ENCODE assay signal across 1 cellular context in the genomic region with DNA sequence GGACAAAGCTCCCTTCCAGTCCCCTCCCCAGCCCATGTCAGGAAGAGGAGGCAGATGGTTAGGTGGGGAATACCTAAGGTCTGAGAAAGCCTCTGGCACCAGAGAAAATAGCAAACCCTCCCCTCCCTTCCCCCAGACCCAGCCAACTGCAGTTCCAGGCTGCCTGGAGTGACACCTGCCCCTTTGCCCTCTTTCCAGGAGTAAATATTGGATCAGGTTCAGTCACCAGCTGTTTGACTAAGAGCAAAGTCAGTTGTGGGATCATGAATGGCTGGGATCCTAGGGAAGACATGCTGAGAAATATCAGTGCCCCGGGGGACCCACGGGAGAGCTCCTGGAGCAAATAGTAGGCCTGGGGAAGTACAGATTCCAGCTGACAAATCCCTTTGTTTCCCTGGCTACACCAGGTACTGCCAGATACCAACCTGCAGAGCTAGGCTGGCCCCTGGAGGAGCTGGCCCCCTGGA.
TF ChIP-seq lines count a peak whose summit lies in the region.

No MANE protein-coding gene starts in this region.

TF ChIP-seq in HepG2, 621 proteins besides CTCF, POLR2A, EP300 and RAD21 (continued from another document and continues in another):
- TF ChIP-seq ZNF318 (CRISPR knock-in tag; IDR thresholded peaks at IDR 0.05), result no peak
- TF ChIP-seq CEBPB (IDR thresholded peaks at IDR 0.05; ENCODE audit: borderline replicate concordance, low read depth, low read length), result no peak
- no peak for TF ChIP-seq JARID2 (CRISPR knock-in tag; IDR thresholded peaks at IDR 0.05; ENCODE audit: insufficient replicate concordance)
- TF ChIP-seq, protein P1, sequence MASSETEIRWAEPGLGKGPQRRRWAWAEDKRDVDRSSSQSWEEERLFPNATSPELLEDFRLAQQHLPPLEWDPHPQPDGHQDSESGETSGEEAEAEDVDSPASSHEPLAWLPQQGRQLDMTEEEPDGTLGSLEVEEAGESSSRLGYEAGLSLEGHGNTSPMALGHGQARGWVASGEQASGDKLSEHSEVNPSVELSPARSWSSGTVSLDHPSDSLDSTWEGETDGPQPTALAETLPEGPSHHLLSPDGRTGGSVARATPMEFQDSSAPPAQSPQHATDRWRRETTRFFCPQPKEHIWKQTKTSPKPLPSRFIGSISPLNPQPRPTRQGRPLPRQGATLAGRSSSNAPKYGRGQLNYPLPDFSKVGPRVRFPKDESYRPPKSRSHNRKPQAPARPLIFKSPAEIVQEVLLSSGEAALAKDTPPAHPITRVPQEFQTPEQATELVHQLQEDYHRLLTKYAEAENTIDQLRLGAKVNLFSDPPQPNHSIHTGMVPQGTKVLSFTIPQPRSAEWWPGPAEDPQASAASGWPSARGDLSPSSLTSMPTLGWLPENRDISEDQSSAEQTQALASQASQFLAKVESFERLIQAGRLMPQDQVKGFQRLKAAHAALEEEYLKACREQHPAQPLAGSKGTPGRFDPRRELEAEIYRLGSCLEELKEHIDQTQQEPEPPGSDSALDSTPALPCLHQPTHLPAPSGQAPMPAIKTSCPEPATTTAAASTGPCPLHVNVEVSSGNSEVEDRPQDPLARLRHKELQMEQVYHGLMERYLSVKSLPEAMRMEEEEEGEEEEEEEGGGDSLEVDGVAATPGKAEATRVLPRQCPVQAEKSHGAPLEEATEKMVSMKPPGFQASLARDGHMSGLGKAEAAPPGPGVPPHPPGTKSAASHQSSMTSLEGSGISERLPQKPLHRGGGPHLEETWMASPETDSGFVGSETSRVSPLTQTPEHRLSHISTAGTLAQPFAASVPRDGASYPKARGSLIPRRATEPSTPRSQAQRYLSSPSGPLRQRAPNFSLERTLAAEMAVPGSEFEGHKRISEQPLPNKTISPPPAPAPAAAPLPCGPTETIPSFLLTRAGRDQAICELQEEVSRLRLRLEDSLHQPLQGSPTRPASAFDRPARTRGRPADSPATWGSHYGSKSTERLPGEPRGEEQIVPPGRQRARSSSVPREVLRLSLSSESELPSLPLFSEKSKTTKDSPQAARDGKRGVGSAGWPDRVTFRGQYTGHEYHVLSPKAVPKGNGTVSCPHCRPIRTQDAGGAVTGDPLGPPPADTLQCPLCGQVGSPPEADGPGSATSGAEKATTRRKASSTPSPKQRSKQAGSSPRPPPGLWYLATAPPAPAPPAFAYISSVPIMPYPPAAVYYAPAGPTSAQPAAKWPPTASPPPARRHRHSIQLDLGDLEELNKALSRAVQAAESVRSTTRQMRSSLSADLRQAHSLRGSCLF (CRISPR knock-in tag; IDR thresholded peaks at IDR 0.05; ENCODE audit: borderline replicate concordance), result no peak
- no peak for TF ChIP-seq ZNF274 (CRISPR knock-in tag; IDR thresholded peaks at IDR 0.05)
- TF ChIP-seq, protein P2, sequence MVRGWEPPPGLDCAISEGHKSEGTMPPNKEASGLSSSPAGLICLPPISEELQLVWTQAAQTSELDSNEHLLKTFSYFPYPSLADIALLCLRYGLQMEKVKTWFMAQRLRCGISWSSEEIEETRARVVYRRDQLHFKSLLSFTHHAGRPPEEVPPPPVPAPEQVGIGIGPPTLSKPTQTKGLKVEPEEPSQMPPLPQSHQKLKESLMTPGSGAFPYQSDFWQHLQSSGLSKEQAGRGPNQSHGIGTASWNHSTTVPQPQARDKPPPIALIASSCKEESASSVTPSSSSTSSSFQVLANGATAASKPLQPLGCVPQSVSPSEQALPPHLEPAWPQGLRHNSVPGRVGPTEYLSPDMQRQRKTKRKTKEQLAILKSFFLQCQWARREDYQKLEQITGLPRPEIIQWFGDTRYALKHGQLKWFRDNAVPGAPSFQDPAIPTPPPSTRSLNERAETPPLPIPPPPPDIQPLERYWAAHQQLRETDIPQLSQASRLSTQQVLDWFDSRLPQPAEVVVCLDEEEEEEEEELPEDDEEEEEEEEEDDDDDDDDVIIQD (CRISPR knock-in tag; IDR thresholded peaks at IDR 0.05; ENCODE audit: low read depth), result peak; percentile 23; the same call in 1 of the 2 replicates
- TF ChIP-seq, protein P3, sequence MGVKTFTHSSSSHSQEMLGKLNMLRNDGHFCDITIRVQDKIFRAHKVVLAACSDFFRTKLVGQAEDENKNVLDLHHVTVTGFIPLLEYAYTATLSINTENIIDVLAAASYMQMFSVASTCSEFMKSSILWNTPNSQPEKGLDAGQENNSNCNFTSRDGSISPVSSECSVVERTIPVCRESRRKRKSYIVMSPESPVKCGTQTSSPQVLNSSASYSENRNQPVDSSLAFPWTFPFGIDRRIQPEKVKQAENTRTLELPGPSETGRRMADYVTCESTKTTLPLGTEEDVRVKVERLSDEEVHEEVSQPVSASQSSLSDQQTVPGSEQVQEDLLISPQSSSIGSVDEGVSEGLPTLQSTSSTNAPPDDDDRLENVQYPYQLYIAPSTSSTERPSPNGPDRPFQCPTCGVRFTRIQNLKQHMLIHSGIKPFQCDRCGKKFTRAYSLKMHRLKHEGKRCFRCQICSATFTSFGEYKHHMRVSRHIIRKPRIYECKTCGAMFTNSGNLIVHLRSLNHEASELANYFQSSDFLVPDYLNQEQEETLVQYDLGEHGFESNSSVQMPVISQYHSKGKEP (CRISPR knock-in tag; IDR thresholded peaks at IDR 0.05), result no peak
- no peak for TF ChIP-seq ZBTB1 (CRISPR knock-in tag; IDR thresholded peaks at IDR 0.05; ENCODE audit: borderline replicate concordance)
- no peak for TF ChIP-seq YEATS4 (CRISPR knock-in tag; IDR thresholded peaks at IDR 0.05; ENCODE audit: borderline replicate concordance)
- TF ChIP-seq MED1 (CRISPR knock-in tag; IDR thresholded peaks at IDR 0.05), result peak; percentile 47
- TF ChIP-seq KLF16 (CRISPR knock-in tag; IDR thresholded peaks at IDR 0.05), result 0 out of 4 replicates have a peak, but pooled peaks of 1 of the 2 experiments have one; percentile 17
- TF ChIP-seq ZC3H4 (CRISPR knock-in tag; IDR thresholded peaks at IDR 0.05; ENCODE audit: borderline replicate concordance), result no peak
- peak; percentile 78; the same call in 1 of the 2 replicates for TF ChIP-seq ZNF281 (CRISPR knock-in tag; IDR thresholded peaks at IDR 0.05; ENCODE audit: borderline replicate concordance)
- TF ChIP-seq ZNF230 (CRISPR knock-in tag; IDR thresholded peaks at IDR 0.05), result no peak
- no peak for TF ChIP-seq ZNF710 (CRISPR knock-in tag; IDR thresholded peaks at IDR 0.05; ENCODE audit: borderline replicate concordance)
- TF ChIP-seq ZNF780A (CRISPR knock-in tag; IDR thresholded peaks at IDR 0.05), result no peak
- TF ChIP-seq CBX5 (CRISPR knock-in tag; IDR thresholded peaks at IDR 0.05; ENCODE audit: borderline replicate concordance), result 0 out of 2 replicates have a peak, but pooled peaks have one; percentile 23
- TF ChIP-seq ZMYM3 (CRISPR knock-in tag; IDR thresholded peaks at IDR 0.05), result peak; percentile 67; the same call in 1 of the 2 replicates
- no peak for TF ChIP-seq ZNF713 (CRISPR knock-in tag; IDR thresholded peaks at IDR 0.05)
- TF ChIP-seq CHD4 (IDR thresholded peaks at IDR 0.05; ENCODE audit: borderline replicate concordance, low read length), result no peak
- TF ChIP-seq ZNF44 (CRISPR knock-in tag; IDR thresholded peaks at IDR 0.05), result no peak; the same call in 1 of the 2 replicates
- TF ChIP-seq ZBTB8A (CRISPR knock-in tag; IDR thresholded peaks at IDR 0.05; ENCODE audit: borderline replicate concordance, low read depth), result no peak
- 0 out of 2 replicates have a peak, but pooled peaks have one; percentile 49 for TF ChIP-seq ELF1 (CRISPR knock-in tag; IDR thresholded peaks at IDR 0.05)
- no peak for TF ChIP-seq CREB1 (IDR thresholded peaks at IDR 0.05)
- no peak for TF ChIP-seq CREB1 (CRISPR knock-in tag; IDR thresholded peaks at IDR 0.05)
- no peak for TF ChIP-seq ZNF207 (IDR thresholded peaks at IDR 0.05; ENCODE audit: borderline replicate concordance)
- TF ChIP-seq, protein P4, sequence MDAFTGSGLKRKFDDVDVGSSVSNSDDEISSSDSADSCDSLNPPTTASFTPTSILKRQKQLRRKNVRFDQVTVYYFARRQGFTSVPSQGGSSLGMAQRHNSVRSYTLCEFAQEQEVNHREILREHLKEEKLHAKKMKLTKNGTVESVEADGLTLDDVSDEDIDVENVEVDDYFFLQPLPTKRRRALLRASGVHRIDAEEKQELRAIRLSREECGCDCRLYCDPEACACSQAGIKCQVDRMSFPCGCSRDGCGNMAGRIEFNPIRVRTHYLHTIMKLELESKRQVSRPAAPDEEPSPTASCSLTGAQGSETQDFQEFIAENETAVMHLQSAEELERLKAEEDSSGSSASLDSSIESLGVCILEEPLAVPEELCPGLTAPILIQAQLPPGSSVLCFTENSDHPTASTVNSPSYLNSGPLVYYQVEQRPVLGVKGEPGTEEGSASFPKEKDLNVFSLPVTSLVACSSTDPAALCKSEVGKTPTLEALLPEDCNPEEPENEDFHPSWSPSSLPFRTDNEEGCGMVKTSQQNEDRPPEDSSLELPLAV (CRISPR knock-in tag; conservative IDR thresholded peaks at IDR 0.05; ENCODE audit: low read depth), result no peak
- no peak for TF ChIP-seq CBX2 (IDR thresholded peaks at IDR 0.05; ENCODE audit: low read depth, low read length)
- TF ChIP-seq CBX2 (CRISPR knock-in tag; IDR thresholded peaks at IDR 0.05; ENCODE audit: low read depth), result no peak
- no peak for TF ChIP-seq ZFP36 (IDR thresholded peaks at IDR 0.05; ENCODE audit: borderline replicate concordance, low read depth, low read length, partially characterized antibody)
